In the genomic region with DNA sequence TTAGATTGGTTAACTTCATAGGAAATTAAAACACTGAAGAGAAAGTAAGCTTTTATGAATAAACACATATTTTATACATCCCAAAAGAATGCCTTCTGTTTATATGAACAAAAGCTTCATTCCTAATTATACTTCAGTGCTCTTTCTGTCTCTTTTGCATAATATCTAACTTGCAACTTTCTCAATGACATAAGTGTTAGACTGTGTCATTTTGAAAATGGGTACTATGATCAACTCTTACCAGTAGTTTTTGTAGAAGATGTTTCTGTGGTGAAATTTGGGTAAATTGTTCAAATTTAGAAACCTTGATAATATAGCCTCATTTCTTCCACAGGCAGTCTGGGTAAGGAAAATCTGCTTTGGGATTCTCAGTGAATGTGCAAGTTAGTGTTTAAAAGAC, we compare ENCODE assay signal across 20 cellular contexts.
DNase-seq lines count a peak whose midpoint lies in the region; ATAC-seq and FAIRE-seq lines count a peak whose summit lies in the region.
"Had no signal": no experiment of that assay in that cellular context is flagged by ENCODE, and none has a peak within 500 bp of the region (broad histone marks: within the 10 kb centered on the region; RNA-seq: fewer than 3 reads in every experiment).

No MANE protein-coding gene starts in this region.

- FAIRE-seq in GM19239 (lab: Jason Lieb, UNC): peak; percentile 66
- FAIRE-seq: astrocyte, H1, islet of Langerhans, TTC549 had no signal

- no peak for DNase-seq in GM19239 (ENCODE audit: insufficient read length, low spot score)
- DNase-seq in inferior parietal cortex (ENCODE audit: extremely low spot score): peak; percentile 21
- DNase-seq in ureter (ENCODE audit: low spot score): no peak
- no peak for DNase-seq in T-helper 9 cell
- DNase-seq in mesenteric fat pad (ENCODE audit: low spot score): no peak
- DNase-seq: activated CD4-positive, alpha-beta T cell treated with anti-CD3 and anti-CD28 coated beads, Interleukin-2, amount 10 ng/mL, durations not matched to agents 24 days and 14 days; activated naive CD4-positive, alpha-beta T cell; Caco-2; heart right ventricle; NCI-H1436 treated with DMSO at 0.1 percent for 48 hours; NK-92 treated with Interleukin-12 subunit alpha and Interleukin-12 subunit beta, amount 100 ng/mL, for 24 hours; stimulated activated CD4-positive, alpha-beta T cell treated with anti-CD3 and anti-CD28 coated beads, Interleukin-4, amount 100 ng/mL, for 24 hours; substantia nigra had no signal

- ATAC-seq in GM21786 (IDR thresholded peaks at IDR 0.05; ENCODE audit: unreplicated experiment) (peak; percentile 92), HG03159 (IDR thresholded peaks at IDR 0.05; ENCODE audit: unreplicated experiment) (peak; percentile 69)
- ATAC-seq: heart right ventricle; natural killer cell treated with Interleukin-12 subunit alpha and Interleukin-12 subunit beta and Interleukin-15 and Interleukin-18, amount 100 ng/mL, for 72 hours had no signal
